Comparison of ENCODE assay signal across 1 cellular context in the genomic region with DNA sequence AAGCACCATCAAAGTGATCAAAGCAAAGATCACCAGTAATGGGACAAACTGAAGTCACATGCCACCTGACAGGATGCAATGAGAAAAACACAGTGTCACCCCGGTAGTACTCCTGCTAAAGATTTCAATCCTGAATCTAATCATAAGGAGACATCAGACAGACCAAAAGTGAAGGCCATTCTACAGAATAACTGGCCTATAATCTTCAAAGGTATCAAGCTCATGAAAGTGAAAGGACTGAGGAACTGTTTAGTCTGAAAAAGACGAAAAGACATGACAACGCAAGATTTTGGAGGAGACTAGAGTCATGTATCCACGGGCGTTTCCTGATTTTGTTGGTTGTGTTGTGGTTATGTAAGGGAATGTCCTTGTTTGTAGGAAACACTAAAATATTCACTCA.
A peak's percentile ranks its signal among the peaks of the same experiment; 100 is the strongest.
TF ChIP-seq lines count a peak whose summit lies in the region.

No MANE protein-coding gene starts in this region.

TF ChIP-seq in K562, 482 proteins besides CTCF, POLR2A, EP300 and RAD21 (continued from another document):
- TF ChIP-seq, protein P1, sequence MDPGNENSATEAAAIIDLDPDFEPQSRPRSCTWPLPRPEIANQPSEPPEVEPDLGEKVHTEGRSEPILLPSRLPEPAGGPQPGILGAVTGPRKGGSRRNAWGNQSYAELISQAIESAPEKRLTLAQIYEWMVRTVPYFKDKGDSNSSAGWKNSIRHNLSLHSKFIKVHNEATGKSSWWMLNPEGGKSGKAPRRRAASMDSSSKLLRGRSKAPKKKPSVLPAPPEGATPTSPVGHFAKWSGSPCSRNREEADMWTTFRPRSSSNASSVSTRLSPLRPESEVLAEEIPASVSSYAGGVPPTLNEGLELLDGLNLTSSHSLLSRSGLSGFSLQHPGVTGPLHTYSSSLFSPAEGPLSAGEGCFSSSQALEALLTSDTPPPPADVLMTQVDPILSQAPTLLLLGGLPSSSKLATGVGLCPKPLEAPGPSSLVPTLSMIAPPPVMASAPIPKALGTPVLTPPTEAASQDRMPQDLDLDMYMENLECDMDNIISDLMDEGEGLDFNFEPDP (CRISPR knock-in tag; IDR thresholded peaks at IDR 0.05) = no peak
- TF ChIP-seq MAFG (tag; conservative IDR thresholded peaks at IDR 0.05) (peak; percentile 85), GABPA (tag; conservative IDR thresholded peaks at IDR 0.05; ENCODE audit: low read depth) (peak; percentile 44; the same call in 1 of the 2 replicates), KDM1A (IDR thresholded peaks at IDR 0.05) (no peak), TFAM (CRISPR knock-in tag; conservative IDR thresholded peaks at IDR 0.05) (no peak), ZBTB1 (CRISPR knock-in tag; IDR thresholded peaks at IDR 0.05; ENCODE audit: borderline replicate concordance, low read depth) (no peak), ELF4 (CRISPR knock-in tag; IDR thresholded peaks at IDR 0.05) (no peak), NCOA2 (IDR thresholded peaks at IDR 0.05; ENCODE audit: partially characterized antibody in 2 of 2) (no peak), ZEB2 (IDR thresholded peaks at IDR 0.05) (no peak), MIER1 (IDR thresholded peaks at IDR 0.05; ENCODE audit: low read depth) (no peak), SNIP1 (IDR thresholded peaks at IDR 0.05; ENCODE audit: low read depth) (no peak), TBL1XR1 (IDR thresholded peaks at IDR 0.05; ENCODE audit: low read length in 2 of 2) (0 out of 4 replicates have a peak, but pooled peaks of 1 of the 2 experiments have one; percentile 25), LEF1 (IDR thresholded peaks at IDR 0.05) (peak; percentile 71; the same call in 1 of the 2 replicates), MAFF (IDR thresholded peaks at IDR 0.05; ENCODE audit: low read length) (peak; percentile 52; the same call in 1 of the 2 replicates), ASH1L (IDR thresholded peaks at IDR 0.05; ENCODE audit: borderline replicate concordance, low read depth, partially characterized antibody) (no peak), NCOR1 (IDR thresholded peaks at IDR 0.05) (peak; percentile 45; the same call in 1 of the 2 replicates), L3MBTL2 (IDR thresholded peaks at IDR 0.05) (peak; percentile 77), HDAC3 (IDR thresholded peaks at IDR 0.05; ENCODE audit: borderline replicate concordance, partially characterized antibody) (peak; percentile 19), ZFP1 (CRISPR knock-in tag; IDR thresholded peaks at IDR 0.05) (no peak), ARID1B (IDR thresholded peaks at IDR 0.05) (0 out of 2 replicates have a peak, but pooled peaks have one; percentile 26), ZNF175 (CRISPR knock-in tag; IDR thresholded peaks at IDR 0.05; ENCODE audit: low read depth) (0 out of 2 replicates have a peak, but pooled peaks have one; percentile 44), NR2C1 (IDR thresholded peaks at IDR 0.05) (no peak), NR2C1 (tag; IDR thresholded peaks at IDR 0.05) (peak; percentile 42; the same call in 1 of the 2 replicates), ZNF316 (IDR thresholded peaks at IDR 0.05) (peak; percentile 89), RCOR1 (IDR thresholded peaks at IDR 0.05; ENCODE audit: borderline replicate concordance in 1 of 2, low read depth in 2 of 2, low read length in 2 of 2) (peak in 1 of 2 experiments; percentile 21; a peak in 1 of 4 replicates), NFE2 (IDR thresholded peaks at IDR 0.05; ENCODE audit: low read depth) (peak; percentile 73), ZNF79 (CRISPR knock-in tag; IDR thresholded peaks at IDR 0.05; ENCODE audit: low read depth) (peak; percentile 83), CBX5 (IDR thresholded peaks at IDR 0.05; ENCODE audit: borderline replicate concordance, low read depth) (no peak)
- TF ChIP-seq, protein P2, sequence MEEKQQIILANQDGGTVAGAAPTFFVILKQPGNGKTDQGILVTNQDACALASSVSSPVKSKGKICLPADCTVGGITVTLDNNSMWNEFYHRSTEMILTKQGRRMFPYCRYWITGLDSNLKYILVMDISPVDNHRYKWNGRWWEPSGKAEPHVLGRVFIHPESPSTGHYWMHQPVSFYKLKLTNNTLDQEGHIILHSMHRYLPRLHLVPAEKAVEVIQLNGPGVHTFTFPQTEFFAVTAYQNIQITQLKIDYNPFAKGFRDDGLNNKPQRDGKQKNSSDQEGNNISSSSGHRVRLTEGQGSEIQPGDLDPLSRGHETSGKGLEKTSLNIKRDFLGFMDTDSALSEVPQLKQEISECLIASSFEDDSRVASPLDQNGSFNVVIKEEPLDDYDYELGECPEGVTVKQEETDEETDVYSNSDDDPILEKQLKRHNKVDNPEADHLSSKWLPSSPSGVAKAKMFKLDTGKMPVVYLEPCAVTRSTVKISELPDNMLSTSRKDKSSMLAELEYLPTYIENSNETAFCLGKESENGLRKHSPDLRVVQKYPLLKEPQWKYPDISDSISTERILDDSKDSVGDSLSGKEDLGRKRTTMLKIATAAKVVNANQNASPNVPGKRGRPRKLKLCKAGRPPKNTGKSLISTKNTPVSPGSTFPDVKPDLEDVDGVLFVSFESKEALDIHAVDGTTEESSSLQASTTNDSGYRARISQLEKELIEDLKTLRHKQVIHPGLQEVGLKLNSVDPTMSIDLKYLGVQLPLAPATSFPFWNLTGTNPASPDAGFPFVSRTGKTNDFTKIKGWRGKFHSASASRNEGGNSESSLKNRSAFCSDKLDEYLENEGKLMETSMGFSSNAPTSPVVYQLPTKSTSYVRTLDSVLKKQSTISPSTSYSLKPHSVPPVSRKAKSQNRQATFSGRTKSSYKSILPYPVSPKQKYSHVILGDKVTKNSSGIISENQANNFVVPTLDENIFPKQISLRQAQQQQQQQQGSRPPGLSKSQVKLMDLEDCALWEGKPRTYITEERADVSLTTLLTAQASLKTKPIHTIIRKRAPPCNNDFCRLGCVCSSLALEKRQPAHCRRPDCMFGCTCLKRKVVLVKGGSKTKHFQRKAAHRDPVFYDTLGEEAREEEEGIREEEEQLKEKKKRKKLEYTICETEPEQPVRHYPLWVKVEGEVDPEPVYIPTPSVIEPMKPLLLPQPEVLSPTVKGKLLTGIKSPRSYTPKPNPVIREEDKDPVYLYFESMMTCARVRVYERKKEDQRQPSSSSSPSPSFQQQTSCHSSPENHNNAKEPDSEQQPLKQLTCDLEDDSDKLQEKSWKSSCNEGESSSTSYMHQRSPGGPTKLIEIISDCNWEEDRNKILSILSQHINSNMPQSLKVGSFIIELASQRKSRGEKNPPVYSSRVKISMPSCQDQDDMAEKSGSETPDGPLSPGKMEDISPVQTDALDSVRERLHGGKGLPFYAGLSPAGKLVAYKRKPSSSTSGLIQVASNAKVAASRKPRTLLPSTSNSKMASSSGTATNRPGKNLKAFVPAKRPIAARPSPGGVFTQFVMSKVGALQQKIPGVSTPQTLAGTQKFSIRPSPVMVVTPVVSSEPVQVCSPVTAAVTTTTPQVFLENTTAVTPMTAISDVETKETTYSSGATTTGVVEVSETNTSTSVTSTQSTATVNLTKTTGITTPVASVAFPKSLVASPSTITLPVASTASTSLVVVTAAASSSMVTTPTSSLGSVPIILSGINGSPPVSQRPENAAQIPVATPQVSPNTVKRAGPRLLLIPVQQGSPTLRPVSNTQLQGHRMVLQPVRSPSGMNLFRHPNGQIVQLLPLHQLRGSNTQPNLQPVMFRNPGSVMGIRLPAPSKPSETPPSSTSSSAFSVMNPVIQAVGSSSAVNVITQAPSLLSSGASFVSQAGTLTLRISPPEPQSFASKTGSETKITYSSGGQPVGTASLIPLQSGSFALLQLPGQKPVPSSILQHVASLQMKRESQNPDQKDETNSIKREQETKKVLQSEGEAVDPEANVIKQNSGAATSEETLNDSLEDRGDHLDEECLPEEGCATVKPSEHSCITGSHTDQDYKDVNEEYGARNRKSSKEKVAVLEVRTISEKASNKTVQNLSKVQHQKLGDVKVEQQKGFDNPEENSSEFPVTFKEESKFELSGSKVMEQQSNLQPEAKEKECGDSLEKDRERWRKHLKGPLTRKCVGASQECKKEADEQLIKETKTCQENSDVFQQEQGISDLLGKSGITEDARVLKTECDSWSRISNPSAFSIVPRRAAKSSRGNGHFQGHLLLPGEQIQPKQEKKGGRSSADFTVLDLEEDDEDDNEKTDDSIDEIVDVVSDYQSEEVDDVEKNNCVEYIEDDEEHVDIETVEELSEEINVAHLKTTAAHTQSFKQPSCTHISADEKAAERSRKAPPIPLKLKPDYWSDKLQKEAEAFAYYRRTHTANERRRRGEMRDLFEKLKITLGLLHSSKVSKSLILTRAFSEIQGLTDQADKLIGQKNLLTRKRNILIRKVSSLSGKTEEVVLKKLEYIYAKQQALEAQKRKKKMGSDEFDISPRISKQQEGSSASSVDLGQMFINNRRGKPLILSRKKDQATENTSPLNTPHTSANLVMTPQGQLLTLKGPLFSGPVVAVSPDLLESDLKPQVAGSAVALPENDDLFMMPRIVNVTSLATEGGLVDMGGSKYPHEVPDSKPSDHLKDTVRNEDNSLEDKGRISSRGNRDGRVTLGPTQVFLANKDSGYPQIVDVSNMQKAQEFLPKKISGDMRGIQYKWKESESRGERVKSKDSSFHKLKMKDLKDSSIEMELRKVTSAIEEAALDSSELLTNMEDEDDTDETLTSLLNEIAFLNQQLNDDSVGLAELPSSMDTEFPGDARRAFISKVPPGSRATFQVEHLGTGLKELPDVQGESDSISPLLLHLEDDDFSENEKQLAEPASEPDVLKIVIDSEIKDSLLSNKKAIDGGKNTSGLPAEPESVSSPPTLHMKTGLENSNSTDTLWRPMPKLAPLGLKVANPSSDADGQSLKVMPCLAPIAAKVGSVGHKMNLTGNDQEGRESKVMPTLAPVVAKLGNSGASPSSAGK (IDR thresholded peaks at IDR 0.05) = peak; percentile 53
- TF ChIP-seq, protein P3, sequence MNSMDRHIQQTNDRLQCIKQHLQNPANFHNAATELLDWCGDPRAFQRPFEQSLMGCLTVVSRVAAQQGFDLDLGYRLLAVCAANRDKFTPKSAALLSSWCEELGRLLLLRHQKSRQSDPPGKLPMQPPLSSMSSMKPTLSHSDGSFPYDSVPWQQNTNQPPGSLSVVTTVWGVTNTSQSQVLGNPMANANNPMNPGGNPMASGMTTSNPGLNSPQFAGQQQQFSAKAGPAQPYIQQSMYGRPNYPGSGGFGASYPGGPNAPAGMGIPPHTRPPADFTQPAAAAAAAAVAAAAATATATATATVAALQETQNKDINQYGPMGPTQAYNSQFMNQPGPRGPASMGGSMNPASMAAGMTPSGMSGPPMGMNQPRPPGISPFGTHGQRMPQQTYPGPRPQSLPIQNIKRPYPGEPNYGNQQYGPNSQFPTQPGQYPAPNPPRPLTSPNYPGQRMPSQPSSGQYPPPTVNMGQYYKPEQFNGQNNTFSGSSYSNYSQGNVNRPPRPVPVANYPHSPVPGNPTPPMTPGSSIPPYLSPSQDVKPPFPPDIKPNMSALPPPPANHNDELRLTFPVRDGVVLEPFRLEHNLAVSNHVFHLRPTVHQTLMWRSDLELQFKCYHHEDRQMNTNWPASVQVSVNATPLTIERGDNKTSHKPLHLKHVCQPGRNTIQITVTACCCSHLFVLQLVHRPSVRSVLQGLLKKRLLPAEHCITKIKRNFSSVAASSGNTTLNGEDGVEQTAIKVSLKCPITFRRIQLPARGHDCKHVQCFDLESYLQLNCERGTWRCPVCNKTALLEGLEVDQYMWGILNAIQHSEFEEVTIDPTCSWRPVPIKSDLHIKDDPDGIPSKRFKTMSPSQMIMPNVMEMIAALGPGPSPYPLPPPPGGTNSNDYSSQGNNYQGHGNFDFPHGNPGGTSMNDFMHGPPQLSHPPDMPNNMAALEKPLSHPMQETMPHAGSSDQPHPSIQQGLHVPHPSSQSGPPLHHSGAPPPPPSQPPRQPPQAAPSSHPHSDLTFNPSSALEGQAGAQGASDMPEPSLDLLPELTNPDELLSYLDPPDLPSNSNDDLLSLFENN (IDR thresholded peaks at IDR 0.05; ENCODE audit: low read depth in 2 of 2, low read length in 2 of 2) = no peak
